25 cellular contexts compared by ENCODE assay signal in genomic region chr6:144667517-144667916, GRCh38.
DNase-seq lines count a peak whose midpoint lies in the region; ATAC-seq and TF ChIP-seq lines count a peak whose summit lies in the region.
"Had no signal": no experiment of that assay in that cellular context is flagged by ENCODE, and none has a peak within 500 bp of the region (broad histone marks: within the 10 kb centered on the region; RNA-seq: fewer than 3 reads in every experiment).

No MANE protein-coding gene starts in this region.

- H3K27ac Mint-ChIP-seq in activated naive CD4-positive, alpha-beta T cell treated with anti-CD3 and anti-CD28 coated beads, Interleukin-2, amount 10 ng/mL, durations not matched to agents 7 days and 5 days, result peak overlapping the region; percentile 22
- peak overlapping the region; percentile 77 for H3K27ac Mint-ChIP-seq in activated B cell treated with CpG ODN at 0.5 μM for 24 hours
- H3K27ac Mint-ChIP-seq in stimulated activated memory B cell treated with anti-CD40 and anti-IgM and Interleukin-4, amounts not matched to agents 10 μg/mL and 1 μg/mL and 100 μg/mL, for 72 hours, result peak overlapping the region; percentile 79
- H3K27ac Mint-ChIP-seq: activated naive CD4-positive, alpha-beta T cell treated with anti-CD3 and anti-CD28 coated beads for 36 hours; GM23338; WTC11 had no signal

- peaks cover 29% of the 10 kb centered on the region for H3K9me3 Mint-ChIP-seq in activated naive CD4-positive, alpha-beta T cell treated with anti-CD3 and anti-CD28 coated beads, Interleukin-2, amount 10 ng/mL, durations not matched to agents 7 days and 5 days
- H3K9me3 Mint-ChIP-seq in activated B cell treated with CpG ODN at 0.5 μM for 24 hours, result peaks cover 18% of the 10 kb centered on the region
- H3K9me3 Mint-ChIP-seq in stimulated activated memory B cell treated with anti-CD40 and anti-IgM and Interleukin-4, amounts not matched to agents 10 μg/mL and 1 μg/mL and 100 μg/mL, for 72 hours, result peaks cover 21% of the 10 kb centered on the region

- H3K4me1 Mint-ChIP-seq in activated naive CD4-positive, alpha-beta T cell treated with anti-CD3 and anti-CD28 coated beads, Interleukin-2, amount 10 ng/mL, durations not matched to agents 7 days and 5 days, result peaks cover 48% of the 10 kb centered on the region
- peaks cover 62% of the 10 kb centered on the region for H3K4me1 Mint-ChIP-seq in activated B cell treated with CpG ODN at 0.5 μM for 24 hours
- H3K4me1 Mint-ChIP-seq in stimulated activated memory B cell treated with anti-CD40 and anti-IgM and Interleukin-4, amounts not matched to agents 10 μg/mL and 1 μg/mL and 100 μg/mL, for 72 hours, result peaks cover 73% of the 10 kb centered on the region

- peak; percentile 28 for ATAC-seq in activated B cell treated with CpG ODN at 0.5 μM for 24 hours (ENCODE audit: low read depth)
- ATAC-seq in stimulated activated memory B cell treated with anti-CD40 and anti-IgM and Interleukin-4, amounts not matched to agents 10 μg/mL and 1 μg/mL and 100 μg/mL, for 72 hours, result no peak
- ATAC-seq: GM23338, mucosa of descending colon, WTC11 had no signal

- POLR2A ChIA-PET in activated B cell treated with CpG ODN at 0.5 μM for 24 hours (lab: Charles Lee), result interaction anchor here (1.1 kb wide), 1 partner anchor 13 kb away, joined by 4 read pairs; no protein-coding TSS in a partner anchor

- intact Hi-C loops in activated B cell treated with CpG ODN at 0.5 μM for 24 hours (cut with micrococcal nuclease), result loop anchor here (1.0 to 5.0 kb wide), 2 partner anchors 8 to 40 kb away; no protein-coding TSS in a partner anchor

- DNase-seq in activated naive CD4-positive, alpha-beta T cell treated with anti-CD3 and anti-CD28 coated beads, Interleukin-2, amount 10 ng/mL, durations not matched to agents 7 days and 5 days, result no peak
- no peak for DNase-seq in activated naive CD4-positive, alpha-beta T cell treated with anti-CD3 and anti-CD28 coated beads, Interleukin-2, amount 50 U/mL, for 16 hours
- DNase-seq in NOMO-1 treated with DMSO at 0.1 percent for 48 hours (lab: John Stamatoyannopoulos, UW; ENCODE audit: unreplicated experiment) (peak; percentile 55), activated B cell treated with CpG ODN at 0.5 μM for 24 hours (no peak), NAMALWA (ENCODE audit: low spot score) (no peak), ureter (ENCODE audit: low spot score) (no peak), NCI-H187 (lab: John Stamatoyannopoulos, UW) (no peak)
- DNase-seq: activated CD4-positive, alpha-beta T cell treated with anti-CD3 and anti-CD28 coated beads, Interleukin-2, amount 50 U/mL, for 4 hours; activated naive CD4-positive, alpha-beta T cell treated with anti-CD3 and anti-CD28 coated beads for 36 hours; amniotic stem cell; COR-L47; DMS53; esophagus squamous epithelium; foreskin melanocyte; GDM1; mucosa of descending colon; NCI-H2081; NCI-H226; NCI-H69; stimulated activated CD4-positive, alpha-beta T cell treated with anti-CD3 and anti-CD28 coated beads, Interleukin-1b, Interleukin-23, amount 100 ng/mL, for 48 hours; stimulated activated CD8-positive, alpha-beta memory T cell treated with anti-CD3 and anti-CD28 coated beads, Interleukin-4, amount 100 ng/mL, for 48 hours had no signal

- peaks cover 38% of the 10 kb centered on the region for H3K36me3 Mint-ChIP-seq in activated naive CD4-positive, alpha-beta T cell treated with anti-CD3 and anti-CD28 coated beads, Interleukin-2, amount 10 ng/mL, durations not matched to agents 7 days and 5 days
- H3K36me3 Mint-ChIP-seq in activated B cell treated with CpG ODN at 0.5 μM for 24 hours (ENCODE audit: low read depth), result peaks cover 31% of the 10 kb centered on the region
- peaks cover 36% of the 10 kb centered on the region for H3K36me3 Mint-ChIP-seq in stimulated activated memory B cell treated with anti-CD40 and anti-IgM and Interleukin-4, amounts not matched to agents 10 μg/mL and 1 μg/mL and 100 μg/mL, for 72 hours

- no peak overlapping the region for H3K4me3 Mint-ChIP-seq in activated naive CD4-positive, alpha-beta T cell treated with anti-CD3 and anti-CD28 coated beads, Interleukin-2, amount 10 ng/mL, durations not matched to agents 7 days and 5 days
- peak overlapping the region; percentile 33 for H3K4me3 Mint-ChIP-seq in activated B cell treated with CpG ODN at 0.5 μM for 24 hours
- peak overlapping the region; percentile 56 for H3K4me3 Mint-ChIP-seq in stimulated activated memory B cell treated with anti-CD40 and anti-IgM and Interleukin-4, amounts not matched to agents 10 μg/mL and 1 μg/mL and 100 μg/mL, for 72 hours
- H3K4me3 Mint-ChIP-seq: activated naive CD4-positive, alpha-beta T cell treated with anti-CD3 and anti-CD28 coated beads for 36 hours; GM23338; neural crest cell; WTC11 had no signal

- CTCF ChIA-PET in activated naive CD4-positive, alpha-beta T cell treated with anti-CD3 and anti-CD28 coated beads, Interleukin-2, amount 10 ng/mL, durations not matched to agents 7 days and 5 days (lab: Charles Lee), result no interaction called here
- CTCF ChIA-PET in activated B cell treated with CpG ODN at 0.5 μM for 24 hours (lab: Charles Lee), result no interaction called here

- H3K27me3 Mint-ChIP-seq in activated naive CD4-positive, alpha-beta T cell treated with anti-CD3 and anti-CD28 coated beads, Interleukin-2, amount 10 ng/mL, durations not matched to agents 7 days and 5 days, result no peaks in the 10 kb centered on the region
- no peaks in the 10 kb centered on the region for H3K27me3 Mint-ChIP-seq in activated B cell treated with CpG ODN at 0.5 μM for 24 hours
- H3K27me3 Mint-ChIP-seq in stimulated activated memory B cell treated with anti-CD40 and anti-IgM and Interleukin-4, amounts not matched to agents 10 μg/mL and 1 μg/mL and 100 μg/mL, for 72 hours, result no peaks in the 10 kb centered on the region

- no peak for TF ChIP-seq CTCF in activated B cell treated with CpG ODN at 0.5 μM for 24 hours (IDR thresholded peaks at IDR 0.05)

Comparison
In these comparisons a context has a peak if more than half of its experiments do, and no peak if none do; other contexts are left out.
1. H3K27ac Mint-ChIP-seq: peak in every context shown above with its lines; median percentile 79 in stimulated activated memory B cell treated with anti-CD40 and anti-IgM and Interleukin-4, amounts not matched to agents 10 μg/mL and 1 μg/mL and 100 μg/mL, for 72 hours; 77 in activated B cell treated with CpG ODN at 0.5 μM for 24 hours; 22 in activated naive CD4-positive, alpha-beta T cell treated with anti-CD3 and anti-CD28 coated beads, Interleukin-2, amount 10 ng/mL, durations not matched to agents 7 days and 5 days.